ENCODE assay signal across 1 cellular context in genomic region chr4:99157478-99157935, GRCh38.
TF ChIP-seq lines count a peak whose summit lies in the region.

No MANE protein-coding gene starts in this region.

TF ChIP-seq in HepG2, 621 proteins besides CTCF, POLR2A, EP300 and RAD21 (continued from another document and continues in another):
- peak in 1 of 2 experiments; percentile 79; a peak in 2 of 4 replicates for TF ChIP-seq REST (IDR thresholded peaks at IDR 0.05; ENCODE audit: borderline replicate concordance in 1 of 2, low read depth in 1 of 2, low read length in 2 of 2)
- TF ChIP-seq ZBTB38 (CRISPR knock-in tag; IDR thresholded peaks at IDR 0.05) = no peak
- peak; percentile 72; the same call in 1 of the 2 replicates for TF ChIP-seq ZNF761 (CRISPR knock-in tag; conservative IDR thresholded peaks at IDR 0.05)
- no peak for TF ChIP-seq SUZ12 (IDR thresholded peaks at IDR 0.05; ENCODE audit: low read depth, low read length)
- TF ChIP-seq TBL1XR1 (IDR thresholded peaks at IDR 0.05; ENCODE audit: borderline replicate concordance, low read length, partially characterized antibody) = peak; percentile 99
- peak; percentile 50; the same call in 1 of the 2 replicates for TF ChIP-seq NR2C2 (CRISPR knock-in tag; IDR thresholded peaks at IDR 0.05; ENCODE audit: borderline replicate concordance)
- TF ChIP-seq HMG20B (CRISPR knock-in tag; conservative IDR thresholded peaks at IDR 0.05) = peak; percentile 99
- no peak for TF ChIP-seq SMYD3 (CRISPR knock-in tag; IDR thresholded peaks at IDR 0.05)
- TF ChIP-seq, protein P1, sequence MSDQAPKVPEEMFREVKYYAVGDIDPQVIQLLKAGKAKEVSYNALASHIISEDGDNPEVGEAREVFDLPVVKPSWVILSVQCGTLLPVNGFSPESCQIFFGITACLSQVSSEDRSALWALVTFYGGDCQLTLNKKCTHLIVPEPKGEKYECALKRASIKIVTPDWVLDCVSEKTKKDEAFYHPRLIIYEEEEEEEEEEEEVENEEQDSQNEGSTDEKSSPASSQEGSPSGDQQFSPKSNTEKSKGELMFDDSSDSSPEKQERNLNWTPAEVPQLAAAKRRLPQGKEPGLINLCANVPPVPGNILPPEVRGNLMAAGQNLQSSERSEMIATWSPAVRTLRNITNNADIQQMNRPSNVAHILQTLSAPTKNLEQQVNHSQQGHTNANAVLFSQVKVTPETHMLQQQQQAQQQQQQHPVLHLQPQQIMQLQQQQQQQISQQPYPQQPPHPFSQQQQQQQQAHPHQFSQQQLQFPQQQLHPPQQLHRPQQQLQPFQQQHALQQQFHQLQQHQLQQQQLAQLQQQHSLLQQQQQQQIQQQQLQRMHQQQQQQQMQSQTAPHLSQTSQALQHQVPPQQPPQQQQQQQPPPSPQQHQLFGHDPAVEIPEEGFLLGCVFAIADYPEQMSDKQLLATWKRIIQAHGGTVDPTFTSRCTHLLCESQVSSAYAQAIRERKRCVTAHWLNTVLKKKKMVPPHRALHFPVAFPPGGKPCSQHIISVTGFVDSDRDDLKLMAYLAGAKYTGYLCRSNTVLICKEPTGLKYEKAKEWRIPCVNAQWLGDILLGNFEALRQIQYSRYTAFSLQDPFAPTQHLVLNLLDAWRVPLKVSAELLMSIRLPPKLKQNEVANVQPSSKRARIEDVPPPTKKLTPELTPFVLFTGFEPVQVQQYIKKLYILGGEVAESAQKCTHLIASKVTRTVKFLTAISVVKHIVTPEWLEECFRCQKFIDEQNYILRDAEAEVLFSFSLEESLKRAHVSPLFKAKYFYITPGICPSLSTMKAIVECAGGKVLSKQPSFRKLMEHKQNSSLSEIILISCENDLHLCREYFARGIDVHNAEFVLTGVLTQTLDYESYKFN (CRISPR knock-in tag; conservative IDR thresholded peaks at IDR 0.05) = peak; percentile 100
- TF ChIP-seq ZNF33A (CRISPR knock-in tag; IDR thresholded peaks at IDR 0.05; ENCODE audit: borderline replicate concordance) = no peak
- no peak for TF ChIP-seq ZNF577 (CRISPR knock-in tag; IDR thresholded peaks at IDR 0.05; ENCODE audit: borderline replicate concordance, low read depth)
- TF ChIP-seq ATAD3A (CRISPR knock-in tag; IDR thresholded peaks at IDR 0.05) = no peak
- no peak for TF ChIP-seq ZSCAN21 (CRISPR knock-in tag; IDR thresholded peaks at IDR 0.05; ENCODE audit: borderline replicate concordance)
- peak; percentile 85 for TF ChIP-seq ZKSCAN8 (CRISPR knock-in tag; IDR thresholded peaks at IDR 0.05; ENCODE audit: borderline replicate concordance)
- TF ChIP-seq ERF (CRISPR knock-in tag; IDR thresholded peaks at IDR 0.05) = peak; percentile 90
- no peak for TF ChIP-seq TBP (CRISPR knock-in tag; IDR thresholded peaks at IDR 0.05)
- no peak for TF ChIP-seq ZNF615 (CRISPR knock-in tag; IDR thresholded peaks at IDR 0.05; ENCODE audit: borderline replicate concordance)
- no peak for TF ChIP-seq MYC (CRISPR knock-in tag; IDR thresholded peaks at IDR 0.05; ENCODE audit: borderline replicate concordance)
- peak; percentile 88 for TF ChIP-seq MLX (CRISPR knock-in tag; IDR thresholded peaks at IDR 0.05)
- no peak for TF ChIP-seq PLRG1 (conservative IDR thresholded peaks at IDR 0.05)
- no peak for TF ChIP-seq ZNF143 (CRISPR knock-in tag; IDR thresholded peaks at IDR 0.05)
- TF ChIP-seq NFKBIZ (CRISPR knock-in tag; IDR thresholded peaks at IDR 0.05) = peak; percentile 89
- no peak for TF ChIP-seq XRCC5 (optimal IDR thresholded peaks at IDR 0.05; ENCODE audit: low read length)
- TF ChIP-seq ZMYM2 (CRISPR knock-in tag; IDR thresholded peaks at IDR 0.05) = no peak
- TF ChIP-seq SMAD3 (CRISPR knock-in tag; IDR thresholded peaks at IDR 0.05) = peak; percentile 89
- TF ChIP-seq ZNF33B (CRISPR knock-in tag; IDR thresholded peaks at IDR 0.05) = no peak
- TF ChIP-seq, protein P2, sequence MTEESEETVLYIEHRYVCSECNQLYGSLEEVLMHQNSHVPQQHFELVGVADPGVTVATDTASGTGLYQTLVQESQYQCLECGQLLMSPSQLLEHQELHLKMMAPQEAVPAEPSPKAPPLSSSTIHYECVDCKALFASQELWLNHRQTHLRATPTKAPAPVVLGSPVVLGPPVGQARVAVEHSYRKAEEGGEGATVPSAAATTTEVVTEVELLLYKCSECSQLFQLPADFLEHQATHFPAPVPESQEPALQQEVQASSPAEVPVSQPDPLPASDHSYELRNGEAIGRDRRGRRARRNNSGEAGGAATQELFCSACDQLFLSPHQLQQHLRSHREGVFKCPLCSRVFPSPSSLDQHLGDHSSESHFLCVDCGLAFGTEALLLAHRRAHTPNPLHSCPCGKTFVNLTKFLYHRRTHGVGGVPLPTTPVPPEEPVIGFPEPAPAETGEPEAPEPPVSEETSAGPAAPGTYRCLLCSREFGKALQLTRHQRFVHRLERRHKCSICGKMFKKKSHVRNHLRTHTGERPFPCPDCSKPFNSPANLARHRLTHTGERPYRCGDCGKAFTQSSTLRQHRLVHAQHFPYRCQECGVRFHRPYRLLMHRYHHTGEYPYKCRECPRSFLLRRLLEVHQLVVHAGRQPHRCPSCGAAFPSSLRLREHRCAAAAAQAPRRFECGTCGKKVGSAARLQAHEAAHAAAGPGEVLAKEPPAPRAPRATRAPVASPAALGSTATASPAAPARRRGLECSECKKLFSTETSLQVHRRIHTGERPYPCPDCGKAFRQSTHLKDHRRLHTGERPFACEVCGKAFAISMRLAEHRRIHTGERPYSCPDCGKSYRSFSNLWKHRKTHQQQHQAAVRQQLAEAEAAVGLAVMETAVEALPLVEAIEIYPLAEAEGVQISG (CRISPR knock-in tag; IDR thresholded peaks at IDR 0.05) = no peak
- peak; percentile 64; the same call in 1 of the 2 replicates for TF ChIP-seq MIER2 (CRISPR knock-in tag; IDR thresholded peaks at IDR 0.05)
- TF ChIP-seq ATF7-NPFF (CRISPR knock-in tag; IDR thresholded peaks at IDR 0.05; ENCODE audit: low read depth) = no peak
- TF ChIP-seq ZNF644 (CRISPR knock-in tag; IDR thresholded peaks at IDR 0.05; ENCODE audit: low read depth) = no peak
- TF ChIP-seq ZNF142 (CRISPR knock-in tag; IDR thresholded peaks at IDR 0.05) = peak; percentile 77; the same call in 1 of the 2 replicates
- TF ChIP-seq CHD2 (IDR thresholded peaks at IDR 0.05; ENCODE audit: low read depth, low read length) = peak; percentile 19; the same call in 1 of the 2 replicates
- TF ChIP-seq PAX8 (CRISPR knock-in tag; IDR thresholded peaks at IDR 0.05; ENCODE audit: borderline replicate concordance) = no peak
- TF ChIP-seq TAF1 (CRISPR knock-in tag; IDR thresholded peaks at IDR 0.05) = no peak
- TF ChIP-seq NFYC (CRISPR knock-in tag; IDR thresholded peaks at IDR 0.05) = 0 out of 2 replicates have a peak, but pooled peaks have one; percentile 40
- TF ChIP-seq KMT2B (CRISPR knock-in tag; IDR thresholded peaks at IDR 0.05) = peak; percentile 53; the same call in 1 of the 2 replicates
- TF ChIP-seq KMT2A (CRISPR knock-in tag; IDR thresholded peaks at IDR 0.05) = 0 out of 2 replicates have a peak, but pooled peaks have one; percentile 23
- TF ChIP-seq HBP1 (CRISPR knock-in tag; IDR thresholded peaks at IDR 0.05; ENCODE audit: low read depth) = no peak
- TF ChIP-seq FOSL2 (CRISPR knock-in tag; IDR thresholded peaks at IDR 0.05) = peak; percentile 66; the same call in 1 of the 2 replicates
- TF ChIP-seq TAF15 (IDR thresholded peaks at IDR 0.05; ENCODE audit: low read depth, low read length, poor library complexity, severe bottlenecking) = no peak
- TF ChIP-seq NCOA2 (CRISPR knock-in tag; IDR thresholded peaks at IDR 0.05) = peak; percentile 100
- peak; percentile 75 for TF ChIP-seq ZMAT3 (CRISPR knock-in tag; conservative IDR thresholded peaks at IDR 0.05)
- no peak for TF ChIP-seq ZNF850 (CRISPR knock-in tag; conservative IDR thresholded peaks at IDR 0.05)
